Comparison of ENCODE assay signal across 1 cellular context in genomic region chr12:95633049-95633545, GRCh38.
TF ChIP-seq lines count a peak whose summit lies in the region.

No MANE protein-coding gene starts in this region.

TF ChIP-seq in HEK293, 187 proteins besides CTCF, POLR2A, EP300 and RAD21 (continued from another document):
- TF ChIP-seq ZNF704 (tag by site-specific recombination; IDR thresholded peaks at IDR 0.05) (no peak), EGR2 (tag by site-specific recombination; IDR thresholded peaks at IDR 0.05; ENCODE audit: low read depth) (0 out of 2 replicates have a peak, but pooled peaks have one; percentile 3), ZFP41 (tag by site-specific recombination; IDR thresholded peaks at IDR 0.05; ENCODE audit: borderline replicate concordance) (no peak)
